ENCODE assay signal across 1 cellular context in genomic region chr9:93324191-93324834, GRCh38.
TF ChIP-seq lines count a peak whose summit lies in the region.

No MANE protein-coding gene starts in this region.

TF ChIP-seq in K562, 482 proteins besides CTCF, POLR2A, EP300 and RAD21 (continued from another document):
- no peak for TF ChIP-seq ZNF407 (IDR thresholded peaks at IDR 0.05; ENCODE audit: low read depth)
- TF ChIP-seq ZNF766 (CRISPR knock-in tag; conservative IDR thresholded peaks at IDR 0.05) = no peak
- TF ChIP-seq HMGN3 (IDR thresholded peaks at IDR 0.05; ENCODE audit: borderline replicate concordance, extremely low read depth, insufficient read length, low read depth, low read length) = no peak
- no peak for TF ChIP-seq TAL1 (IDR thresholded peaks at IDR 0.05)
- no peak for TF ChIP-seq CBFB (CRISPR knock-in tag; IDR thresholded peaks at IDR 0.05)
- TF ChIP-seq HLTF (IDR thresholded peaks at IDR 0.05) = no peak
- no peak for TF ChIP-seq CHCHD3 (CRISPR knock-in tag; IDR thresholded peaks at IDR 0.05)
- no peak for TF ChIP-seq KDM1A (IDR thresholded peaks at IDR 0.05)
- TF ChIP-seq ZNF77 (CRISPR knock-in tag; IDR thresholded peaks at IDR 0.05) = no peak
- no peak for TF ChIP-seq JUN (IDR thresholded peaks at IDR 0.05; ENCODE audit: borderline replicate concordance, low read depth, low read length)
- TF ChIP-seq JUN (CRISPR knock-in tag; IDR thresholded peaks at IDR 0.05; ENCODE audit: borderline replicate concordance) = no peak
